ENCODE assay signal across 9 cellular contexts in the genomic region with DNA sequence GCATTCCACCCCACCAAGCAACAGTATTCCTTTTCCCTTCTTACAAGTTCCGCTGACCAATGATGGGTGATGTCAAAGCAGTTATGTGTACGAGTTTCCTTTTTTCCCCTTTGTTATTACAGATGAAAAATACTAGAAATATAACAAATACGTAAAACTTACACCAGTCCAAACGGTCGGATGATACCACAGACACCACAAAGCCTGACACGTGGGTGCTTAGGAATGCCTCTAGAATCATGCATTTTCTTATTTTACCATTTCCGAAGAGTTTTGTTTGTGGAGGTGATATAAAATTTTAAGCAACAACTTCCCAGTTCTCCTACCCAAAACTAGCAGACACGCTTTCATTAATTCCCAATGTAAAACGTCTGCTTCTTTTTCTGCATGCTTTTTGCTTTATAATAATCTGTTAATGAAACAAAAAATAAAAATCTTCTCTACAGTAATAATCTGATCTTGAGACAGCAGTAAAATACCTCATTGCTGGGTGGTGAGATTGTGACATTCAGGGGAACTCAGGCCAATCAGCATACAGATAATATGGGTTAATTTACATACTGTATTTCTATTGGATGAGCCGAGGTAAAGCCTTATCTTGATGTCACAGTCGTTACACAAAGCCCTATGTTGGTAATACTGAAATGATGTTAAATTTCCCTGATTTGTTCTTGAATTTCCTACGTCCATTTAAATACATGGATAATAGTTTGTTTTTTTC. TPM values are rescaled to one million over a fixed set of nuclear protein-coding genes. Genes with fewer than 3 reads are reported as not detected.
DNase-seq lines count a peak whose midpoint lies in the region; ATAC-seq, FAIRE-seq and TF ChIP-seq lines count a peak whose summit lies in the region.
"Had no signal": no experiment of that assay in that cellular context is flagged by ENCODE, and none has a peak within 500 bp of the region (broad histone marks: within the 10 kb centered on the region; RNA-seq: fewer than 3 reads in every experiment).

No MANE protein-coding gene starts in this region.

- no peak for TF ChIP-seq RAD21 in GM12878 (IDR thresholded peaks at IDR 0.05; ENCODE audit: insufficient read depth, low read depth, low read length)

- H3K27me3 ChIP-seq in GM12878 (replicated peaks in 1 of 2; ENCODE audit: control insufficient read depth in 2 of 2, insufficient read depth in 2 of 2, low read length in 1 of 2) = peaks cover 0 to 1% of the 10 kb centered on the region in 2 experiments; a peak in 2 of 4 replicates
- no peaks in the 10 kb centered on the region for H3K27me3 ChIP-seq in keratinocyte (ENCODE audit: control insufficient read depth, extremely low read depth, insufficient read depth, low read length)
- H3K27me3 ChIP-seq in upper lobe of left lung = no peaks in the 10 kb centered on the region

- TF ChIP-seq EP300 in GM12878 (IDR thresholded peaks at IDR 0.05; ENCODE audit: borderline replicate concordance in 1 of 2, control insufficient read depth in 1 of 2, low read depth in 2 of 2, low read length in 2 of 2) = no peak
- no peak for TF ChIP-seq EP300 in upper lobe of left lung (IDR thresholded peaks at IDR 0.05)

- H3K4me1 ChIP-seq in GM12878 (ENCODE audit: control insufficient read depth, insufficient read depth, low read length) (no peaks in the 10 kb centered on the region), keratinocyte (ENCODE audit: control insufficient read depth, extremely low read depth, insufficient read depth, low read length) (peaks cover 13% of the 10 kb centered on the region), upper lobe of left lung (peaks cover 0 to 12% (median 6%) of the 10 kb centered on the region in 4 donors)

- H3K9me3 ChIP-seq in GM12878 (replicated peaks; ENCODE audit: control insufficient read depth, insufficient read depth, low read length) (no peaks in the 10 kb centered on the region), keratinocyte (ENCODE audit: control insufficient read depth, low read depth, low read length) (no peaks in the 10 kb centered on the region), upper lobe of left lung (no peaks in the 10 kb centered on the region)

- no peak overlapping the region for H3K4me3 ChIP-seq in GM12878
- peak overlapping the region; percentile 41 to 80 (median 57) for H3K4me3 ChIP-seq in keratinocyte (ENCODE audit: control insufficient read depth in 2 of 3, extremely low read depth in 1 of 3, insufficient read depth in 2 of 3, low read depth in 1 of 3, low read length in 3 of 3)
- peak overlapping the region in 1 of 4 donors; percentile 52 for H3K4me3 ChIP-seq in upper lobe of left lung

- no TSS peak for BruUV-seq in GM12878 (replicated peaks; lab: Mats Ljungman, UMichigan)

- dilution Hi-C loops in keratinocyte (cut with MboI; ENCODE audit: extremely low pct_ligation_motif_present, low sequenced_read_pairs) = no loop called here

- WGBS in GM12878 (ENCODE audit: insufficient coverage, insufficient replicate concordance, low lambda C conversion rate, missing lambda C conversion rate) = 11% methylated on average over 12 of the region's 12 CpGs
- 60 to 61% methylated on average over 12 of the region's 12 CpGs for WGBS in upper lobe of left lung, 2 donors

- CTCF ChIA-PET in GM12878 (lab: Yijun Ruan, JAX) = interaction anchor here (1.3 kb wide), 1 partner anchor 72 kb away, joined by 3 read pairs; no protein-coding TSS in a partner anchor

- TF ChIP-seq POLR2A in GM12878 (IDR thresholded peaks at IDR 0.05; ENCODE audit: low read depth, low read length) (no peak), upper lobe of left lung (IDR thresholded peaks at IDR 0.05) (no peak)

- no peak overlapping the region for H2AFZ ChIP-seq in GM12878 (ENCODE audit: control insufficient read depth, low read depth, low read length)
- H2AFZ ChIP-seq in keratinocyte (ENCODE audit: control insufficient read depth, low read length) = peak overlapping the region; percentile 78

- H3K4me2 ChIP-seq in GM12878 (ENCODE audit: control insufficient read depth, insufficient read depth) = no peak overlapping the region
- peak overlapping the region; percentile 92 for H3K4me2 ChIP-seq in keratinocyte (ENCODE audit: control insufficient read depth, extremely low read depth, insufficient read depth, low read depth, low read length)

- H3K27ac ChIP-seq in GM12878 (ENCODE audit: control insufficient read depth, insufficient read depth) (no peak overlapping the region), keratinocyte (ENCODE audit: control insufficient read depth, insufficient read depth, low read length) (peak overlapping the region; percentile 88), upper lobe of left lung (no peak overlapping the region)

- H4K20me1 ChIP-seq in GM12878 (ENCODE audit: control insufficient read depth, insufficient read depth) (no peaks in the 10 kb centered on the region), keratinocyte (ENCODE audit: control insufficient read depth, extremely low read depth, insufficient read depth, low read length) (no peaks in the 10 kb centered on the region)

- intact Hi-C loops in GM12878 (cut with micrococcal nuclease; ENCODE audit: unreplicated experiment) = no loop called here

- POLR2A ChIA-PET in GM12878 (lab: Charles Lee) = no interaction called here

- in situ Hi-C loops in GM12878 (cut with MboI) = no loop called here

- RAD21 ChIA-PET in GM12878 (lab: Charles Lee; ENCODE audit: unreplicated experiment) = no interaction called here

- TF ChIP-seq CTCF in GM12878 (IDR thresholded peaks at IDR 0.05 in 2 of 3, conservative IDR thresholded peaks at IDR 0.05 in 1 of 3; ENCODE audit: control insufficient read depth in 2 of 3, extremely low read depth in 1 of 3, insufficient read depth in 1 of 3, low read depth in 3 of 3, low read length in 3 of 3) (no peak), keratinocyte (optimal IDR thresholded peaks at IDR 0.05 in 1 of 3, IDR thresholded peaks at IDR 0.05 in 1 of 3, conservative IDR thresholded peaks at IDR 0.05 in 1 of 3; ENCODE audit: extremely low read depth in 1 of 3, insufficient read depth in 2 of 3, low read length in 3 of 3) (no peak), upper lobe of left lung (IDR thresholded peaks at IDR 0.05) (no peak)

- H3K36me3 ChIP-seq in GM12878 (ENCODE audit: control insufficient read depth in 2 of 2, insufficient read depth in 2 of 2, low read length in 1 of 2) (no peaks in the 10 kb centered on the region), keratinocyte (ENCODE audit: control insufficient read depth in 2 of 2, extremely low read depth in 1 of 2, insufficient read depth in 2 of 2, low read length in 2 of 2) (no peaks in the 10 kb centered on the region), upper lobe of left lung (no peaks in the 10 kb centered on the region)

- H3K9ac ChIP-seq in GM12878 (ENCODE audit: control insufficient read depth, insufficient read depth, low read length) (no peak overlapping the region), keratinocyte (ENCODE audit: control insufficient read depth, extremely low read depth, insufficient read depth, low read length) (peak overlapping the region; percentile 43)

- DNase-seq in EH (ENCODE audit: low read depth) (peak; percentile 93), NCI-H1436 (lab: John Stamatoyannopoulos, UW) (peak; percentile 68), GM12878 (ENCODE audit: low read depth, low spot score) (no peak), keratinocyte (ENCODE audit: low read depth, low spot score) (peak; percentile 9), upper lobe of left lung (no peak), KG1 (lab: John Stamatoyannopoulos, UW) (no peak), HK-2 (ENCODE audit: unreplicated experiment) (no peak)

- no peaks in the 10 kb centered on the region for H3K9me1 ChIP-seq in keratinocyte (ENCODE audit: control insufficient read depth, extremely low read depth, insufficient read depth, low read length)

- FAIRE-seq in GM12878 (lab: Jason Lieb, UNC) (no peak), keratinocyte (lab: Jason Lieb, UNC) (peak; percentile 78)

- peak; percentile 61 for ATAC-seq in GM12878
- ATAC-seq in upper lobe of left lung (ENCODE audit: low FRiP score in 2 of 2) = peak; percentile 57 to 92
- ATAC-seq in GM21619 (IDR thresholded peaks at IDR 0.05; ENCODE audit: unreplicated experiment) = no peak

- SMC1A ChIA-PET in GM12878 (lab: Charles Lee; ENCODE audit: uncharacterized antibody, unreplicated experiment) = no interaction called here

- H3K79me2 ChIP-seq in GM12878 (ENCODE audit: control insufficient read depth, insufficient read depth, low read length) (no peaks in the 10 kb centered on the region), keratinocyte (ENCODE audit: control insufficient read depth, insufficient read depth, low read length) (no peaks in the 10 kb centered on the region)

RNA-seq across cellular contexts. Expression of a gene that starts 0.8 kb away (rescaled TPM):
- total RNA-seq in GM12878 (2013; cell fraction: nucleolus; rRNA removed) = 0.06 and 0.12 TPM in 2 replicates
- total RNA-seq in GM12878 (2014; rRNA removed) (not detected in 2 replicates), GM12878 (2014; rRNA removed; fragmentation: Illumina TruSeq; extraction: Trizol) (not detected in 2 replicates), GM12878 (2021) (0.05 TPM in 1 of 2 replicates, not detected in the other), upper lobe of left lung (1 to 10 TPM in 3 of 6 donors, under 1 TPM in 1, not detected in 2; 0.39 to 3.3 (median 1.7) TPM)
- not detected for polyA plus RNA-seq in GM12878 (2011; ENCODE audit: low read depth)
- polyA plus RNA-seq in GM12878 (2011; rRNA removed) (0.38 and 0.43 TPM in 2 replicates), GM12878 (2014; fragmentation: Illumina TruSeq; extraction: Trizol) (not detected in 2 replicates), GM12878 (2014; fragmentation: Nextera tagmentation; extraction: Ambion mirVana) (not detected), GM12878 (2014; rRNA removed) (not detected in 2 replicates), GM12878 (2016; fragmentation: Nextera tagmentation; extraction: Ambion mirVana) (not detected), keratinocyte (1.6 to 2.0 TPM (median 2.0 TPM) in 3 replicates)
- 0.12 and 0.33 TPM in 2 replicates for polyA plus RNA-seq in GM12878 (2011; cell fraction: cytosol; rRNA removed)
- polyA plus RNA-seq in GM12878 (2011; cell fraction: nucleus; rRNA removed) = 0.13 and 0.27 TPM in 2 replicates
- not detected in 2 replicates for polyA plus RNA-seq in GM12878 (2012)
- 0.29 and 0.46 TPM in 2 replicates for polyA minus RNA-seq in GM12878 (2011; rRNA and poly(A)+ RNA removed)
- polyA minus RNA-seq in GM12878 (2011; cell fraction: cytosol; rRNA and poly(A)+ RNA removed) = not detected in 2 replicates
- 0.29 and 0.60 TPM in 2 replicates for polyA minus RNA-seq in GM12878 (2011; cell fraction: nucleus; rRNA and poly(A)+ RNA removed)
- polyA plus RNA-seq in keratinocyte (2011; ENCODE audit: low read depth) = 0.11 TPM
- polyA plus RNA-seq in keratinocyte (2011; cell fraction: cytosol; rRNA removed) = 0.71 and 1.3 TPM in 2 replicates
- polyA plus RNA-seq in keratinocyte (2011; cell fraction: nucleus; rRNA removed) = 1.6 and 1.9 TPM in 2 replicates
- 0.44 and 0.77 TPM in 2 replicates for polyA plus RNA-seq in keratinocyte (2012; ENCODE audit: low replicate concordance)
- 1.2 to 2.1 TPM (median 1.8 TPM) in 3 replicates for polyA minus RNA-seq in keratinocyte
- not detected for polyA minus RNA-seq in keratinocyte (2011; cell fraction: cytosol; rRNA and poly(A)+ RNA removed)
- polyA minus RNA-seq in keratinocyte (2011; cell fraction: nucleus; rRNA and poly(A)+ RNA removed) = 0.84 and 1.9 TPM in 2 replicates
- polyA plus RNA-seq: IgD-negative memory B cell had no signal

RNA-seq across cellular contexts. Expression of a gene that starts 30.9 kb away (rescaled TPM):
- total RNA-seq in GM12878 (2013; cell fraction: nucleolus; rRNA removed) = 34.3 and 36.3 TPM in 2 replicates
- 59.8 and 77.7 TPM in 2 replicates for total RNA-seq in GM12878 (2014; rRNA removed)
- 86.7 and 88.7 TPM in 2 replicates for total RNA-seq in GM12878 (2014; rRNA removed; fragmentation: Illumina TruSeq; extraction: Trizol)
- 42.2 and 46.2 TPM in 2 replicates for total RNA-seq in GM12878 (2021)
- 30.5 TPM for polyA plus RNA-seq in GM12878 (2011; ENCODE audit: low read depth)
- 95.8 and 146 TPM in 2 replicates for polyA plus RNA-seq in GM12878 (2011; rRNA removed)
- polyA plus RNA-seq in GM12878 (2011; cell fraction: cytosol; rRNA removed) = 35.5 and 35.9 TPM in 2 replicates
- 17.3 and 32.2 TPM in 2 replicates for polyA plus RNA-seq in GM12878 (2011; cell fraction: nucleus; rRNA removed)
- polyA plus RNA-seq in GM12878 (2012) = 28.0 and 39.5 TPM in 2 replicates
- polyA plus RNA-seq in GM12878 (2014; fragmentation: Illumina TruSeq; extraction: Trizol) = 106 and 141 TPM in 2 replicates
- polyA plus RNA-seq in GM12878 (2014; fragmentation: Nextera tagmentation; extraction: Ambion mirVana) = 100 to 1,000 TPM; 197 to 258 TPM
- polyA plus RNA-seq in GM12878 (2014; rRNA removed) = 60.7 and 63.2 TPM in 2 replicates
- polyA plus RNA-seq in GM12878 (2016; fragmentation: Nextera tagmentation; extraction: Ambion mirVana) = 100 to 1,000 TPM in 1 of 2 experiments, 10 to 100 TPM in 1; 98.0 to 102 TPM
- polyA minus RNA-seq in GM12878 (2011; rRNA and poly(A)+ RNA removed) = 25.9 and 27.5 TPM in 2 replicates
- polyA minus RNA-seq in GM12878 (2011; cell fraction: cytosol; rRNA and poly(A)+ RNA removed) = 8.3 and 11.1 TPM in 2 replicates
- polyA minus RNA-seq in GM12878 (2011; cell fraction: nucleus; rRNA and poly(A)+ RNA removed) = 8.3 and 9.3 TPM in 2 replicates
- 57.5 to 94.5 TPM (median 77.5 TPM) in 3 replicates for polyA plus RNA-seq in keratinocyte
- 19.4 TPM for polyA plus RNA-seq in keratinocyte (2011; ENCODE audit: low read depth)
- polyA plus RNA-seq in keratinocyte (2011; cell fraction: cytosol; rRNA removed) = 61.1 and 114 TPM in 2 replicates
- 21.9 and 23.3 TPM in 2 replicates for polyA plus RNA-seq in keratinocyte (2011; cell fraction: nucleus; rRNA removed)
- polyA plus RNA-seq in keratinocyte (2012; ENCODE audit: low replicate concordance) = 37.0 and 55.9 TPM in 2 replicates
- 18.6 to 27.9 TPM (median 26.5 TPM) in 3 replicates for polyA minus RNA-seq in keratinocyte
- 19.6 TPM for polyA minus RNA-seq in keratinocyte (2011; cell fraction: cytosol; rRNA and poly(A)+ RNA removed)
- 3.9 and 8.4 TPM in 2 replicates for polyA minus RNA-seq in keratinocyte (2011; cell fraction: nucleus; rRNA and poly(A)+ RNA removed)
- 10 to 100 TPM in 5 of 6 donors, 1 to 10 TPM in 1; 8.4 to 48.8 (median 34.9) TPM for total RNA-seq in upper lobe of left lung

Comparison
In these comparisons a context has a peak if more than half of its experiments do, and no peak if none do; other contexts are left out.
1. DNase-seq: peak in EH (single experiment), NCI-H1436 (single experiment) and keratinocyte (single experiment); none in GM12878 (single experiment), upper lobe of left lung (0 of 2), KG1 (single experiment) and HK-2 (single experiment).